24 cellular contexts compared by ENCODE assay signal in the genomic region with DNA sequence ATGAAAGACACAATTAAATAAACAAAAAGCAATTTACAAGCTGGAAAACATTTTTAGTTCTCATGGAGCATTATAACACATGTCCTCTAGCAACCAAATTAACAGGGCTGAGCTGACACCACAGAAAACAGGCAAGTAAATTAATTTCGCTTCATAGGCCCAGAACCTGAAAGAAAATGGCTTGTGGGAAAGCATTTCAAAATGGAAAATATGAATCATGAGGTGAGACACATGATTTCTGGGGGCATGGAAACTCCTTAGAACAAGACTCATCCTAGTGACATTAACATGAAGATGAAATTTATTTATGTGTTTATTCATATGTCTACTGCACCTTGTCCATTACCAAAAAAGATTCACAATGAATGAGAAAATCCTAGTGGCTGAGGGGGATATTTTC.
"Had no signal": no experiment of that assay in that cellular context is flagged by ENCODE, and none has a peak within 500 bp of the region (broad histone marks: within the 10 kb centered on the region; RNA-seq: fewer than 3 reads in every experiment).

No MANE protein-coding gene starts in this region.

- H3K36me3 ChIP-seq: esophagus squamous epithelium, heart right ventricle, left lung, lower lobe of right lung, neural progenitor cell, sigmoid colon, tibial nerve had no signal

- H3K27me3 ChIP-seq: esophagus squamous epithelium, heart right ventricle, left lung, neural progenitor cell, sigmoid colon, tibial nerve had no signal

- H3K4me1 Mint-ChIP-seq: activated naive CD4-positive, alpha-beta T cell treated with anti-CD3 and anti-CD28 coated beads, Interleukin-2, amount 10 ng/mL, durations not matched to agents 7 days and 5 days; stimulated activated memory B cell treated with anti-CD40 and anti-IgM and Interleukin-4, amounts not matched to agents 10 μg/mL and 1 μg/mL and 100 μg/mL, for 72 hours had no signal

- H3K4me1 ChIP-seq: esophagus squamous epithelium, left lung, lower lobe of right lung, neural progenitor cell, parathyroid adenoma, psoas muscle, sigmoid colon had no signal

- DNase-seq: activated CD4-positive, alpha-beta T cell treated with anti-CD3 and anti-CD28 coated beads, Interleukin-2, amount 10 ng/mL, durations not matched to agents 7 days and 5 days; activated effector memory CD4-positive, alpha-beta T cell treated with anti-CD3 and anti-CD28 coated beads, Interleukin-2, amount 50 U/mL, for 16 hours; activated naive CD4-positive, alpha-beta T cell treated with anti-CD3 and anti-CD28 coated beads, Interleukin-2, amount 10 ng/mL, durations not matched to agents 7 days and 5 days; amniotic stem cell; caudate nucleus; dermis blood vessel endothelial cell; effector CD4-positive, alpha-beta T cell; esophagus squamous epithelium; foreskin melanocyte; heart right ventricle; left lung; lower lobe of right lung; mesenchymal stem cell; naive thymus-derived CD8-positive, alpha-beta T cell; occipital lobe; psoas muscle; sigmoid colon; small intestine; stimulated activated CD4-positive, alpha-beta T cell treated with anti-CD3 and anti-CD28 coated beads, Interleukin-4, amount 100 ng/mL, for 24 hours; T-helper 9 cell had no signal

- H3K4me3 ChIP-seq: esophagus squamous epithelium, heart right ventricle, left lung, lower lobe of right lung, neural progenitor cell, psoas muscle, sigmoid colon, tibial nerve had no signal

- H3K4me3 Mint-ChIP-seq: activated CD4-positive, alpha-beta T cell treated with anti-CD3 and anti-CD28 coated beads, Interleukin-2, amount 10 ng/mL, durations not matched to agents 7 days and 5 days; activated naive CD4-positive, alpha-beta T cell treated with anti-CD3 and anti-CD28 coated beads, Interleukin-2, amount 10 ng/mL, durations not matched to agents 7 days and 5 days; naive thymus-derived CD8-positive, alpha-beta T cell; neural progenitor cell; stimulated activated memory B cell treated with anti-CD40 and anti-IgM and Interleukin-4, amounts not matched to agents 10 μg/mL and 1 μg/mL and 100 μg/mL, for 72 hours had no signal

- ATAC-seq: heart right ventricle; left lung; lower lobe of right lung; naive thymus-derived CD8-positive, alpha-beta T cell; psoas muscle; stimulated activated memory B cell treated with anti-CD40 and anti-IgM and Interleukin-4, amounts not matched to agents 10 μg/mL and 1 μg/mL and 100 μg/mL, for 72 hours had no signal

- H3K9me3 Mint-ChIP-seq: activated CD4-positive, alpha-beta T cell treated with anti-CD3 and anti-CD28 coated beads, Interleukin-2, amount 10 ng/mL, durations not matched to agents 7 days and 5 days; activated naive CD4-positive, alpha-beta T cell treated with anti-CD3 and anti-CD28 coated beads, Interleukin-2, amount 10 ng/mL, durations not matched to agents 7 days and 5 days; stimulated activated memory B cell treated with anti-CD40 and anti-IgM and Interleukin-4, amounts not matched to agents 10 μg/mL and 1 μg/mL and 100 μg/mL, for 72 hours had no signal

- H3K27ac Mint-ChIP-seq: activated CD4-positive, alpha-beta T cell treated with anti-CD3 and anti-CD28 coated beads, Interleukin-2, amount 10 ng/mL, durations not matched to agents 7 days and 5 days; activated naive CD4-positive, alpha-beta T cell treated with anti-CD3 and anti-CD28 coated beads, Interleukin-2, amount 10 ng/mL, durations not matched to agents 7 days and 5 days; naive thymus-derived CD8-positive, alpha-beta T cell; neural progenitor cell; stimulated activated memory B cell treated with anti-CD40 and anti-IgM and Interleukin-4, amounts not matched to agents 10 μg/mL and 1 μg/mL and 100 μg/mL, for 72 hours had no signal

- H3K9me3 ChIP-seq: esophagus squamous epithelium, heart right ventricle, left lung, lower lobe of right lung, psoas muscle, sigmoid colon, tibial nerve had no signal

- H3K36me3 Mint-ChIP-seq: activated naive CD4-positive, alpha-beta T cell treated with anti-CD3 and anti-CD28 coated beads, Interleukin-2, amount 10 ng/mL, durations not matched to agents 7 days and 5 days; stimulated activated memory B cell treated with anti-CD40 and anti-IgM and Interleukin-4, amounts not matched to agents 10 μg/mL and 1 μg/mL and 100 μg/mL, for 72 hours had no signal
